Comparison of ENCODE assay signal across 18 cellular contexts in the genomic region with DNA sequence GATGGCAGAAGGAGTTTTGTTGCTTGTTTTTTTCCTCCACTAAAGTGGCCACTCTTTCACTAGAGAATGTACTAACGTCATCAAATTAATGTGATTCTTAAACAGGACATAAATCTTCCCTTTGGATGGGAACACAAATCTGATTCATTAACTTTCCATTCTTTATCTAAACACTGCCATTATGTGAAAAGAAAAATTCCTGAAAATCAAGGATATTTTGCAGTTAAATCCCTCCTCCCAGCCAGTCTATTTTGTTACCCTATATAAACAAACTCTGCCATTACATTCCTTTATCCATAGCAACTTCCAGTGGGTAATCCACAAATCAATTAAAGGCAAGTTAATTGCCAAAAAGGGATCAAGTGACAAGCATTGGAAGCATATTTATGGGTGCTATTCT.
A peak's percentile ranks its signal among the peaks of the same experiment; 100 is the strongest.
DNase-seq lines count a peak whose midpoint lies in the region; TF ChIP-seq lines count a peak whose summit lies in the region.
"Had no signal": no experiment of that assay in that cellular context is flagged by ENCODE, and none has a peak within 500 bp of the region (broad histone marks: within the 10 kb centered on the region; RNA-seq: fewer than 3 reads in every experiment).

No MANE protein-coding gene starts in this region.

- intact Hi-C loops in sigmoid colon (cut with DNase I): no loop called here

- 71 to 96% methylated on average over 1 of the region's 1 CpG for WGBS in sigmoid colon, 2 donors

- H3K36me3 ChIP-seq in muscle layer of colon (ENCODE audit: insufficient read depth, low read length) (no peaks in the 10 kb centered on the region), sigmoid colon (no peaks in the 10 kb centered on the region), HAP-1 (replicated peaks) (no peaks in the 10 kb centered on the region)
- H3K36me3 ChIP-seq: MG63, SJCRH30 had no signal

- TF ChIP-seq CTCF in sigmoid colon (IDR thresholded peaks at IDR 0.05): no peak

- H3K27me3 ChIP-seq in muscle layer of colon (ENCODE audit: control insufficient read depth in 1 of 2, insufficient read depth in 2 of 2, low read length in 2 of 2): no peaks in the 10 kb centered on the region
- no peaks in the 10 kb centered on the region for H3K27me3 ChIP-seq in sigmoid colon
- no peaks in the 10 kb centered on the region for H3K27me3 ChIP-seq in HAP-1 (ENCODE audit: low read depth)
- H3K27me3 ChIP-seq: MG63, SJCRH30 had no signal

- peak; percentile 45 for DNase-seq in HCEC 1CT
- no peak for DNase-seq in caudate nucleus (lab: John Stamatoyannopoulos, UW)
- no peak for DNase-seq in sigmoid colon
- DNase-seq in activated gamma-delta T cell treated with Interleukin-2 at 50 U/mL for 16 hours: no peak
- DNase-seq in HAP-1 (ENCODE audit: low spot score in 2 of 2): no peak
- DNase-seq in NCI-H526 treated with DMSO at 0.1 percent for 48 hours (lab: John Stamatoyannopoulos, UW): no peak
- no peak for DNase-seq in activated CD4-positive, CD25-positive, alpha-beta regulatory T cell treated with anti-CD3 and anti-CD28 coated beads, Interleukin-2, amount 50 U/mL, for 72 hours
- DNase-seq: AML-193, Caco-2, DMS53, MG63, NCI-H1105, NCI-H187, NCI-H748 treated with DMSO at 0.1 percent for 48 hours, OCI-M1, RPMI8226, SJCRH30 had no signal

- in situ Hi-C loops in HAP-1 (cut with MboI; ENCODE audit: low sequenced_read_pairs): no loop called here

- peaks cover 36% of the 10 kb centered on the region for H3K4me1 ChIP-seq in muscle layer of colon (ENCODE audit: insufficient read depth, low read length)
- peaks cover 0 to 69% (median 47%) of the 10 kb centered on the region in 4 donors for H3K4me1 ChIP-seq in sigmoid colon
- no peaks in the 10 kb centered on the region for H3K4me1 ChIP-seq in HAP-1

- TF ChIP-seq POLR2A in sigmoid colon (IDR thresholded peaks at IDR 0.05): no peak

- H3K4me3 ChIP-seq in muscle layer of colon (ENCODE audit: low read depth in 1 of 2, low read length in 2 of 2) (no peak overlapping the region), sigmoid colon (no peak overlapping the region), HAP-1 (no peak overlapping the region)
- H3K4me3 ChIP-seq: MG63, SJCRH30 had no signal

- H3K27ac ChIP-seq in caudate nucleus (ENCODE audit: low read depth, low read length) (peak overlapping the region; percentile 27), muscle layer of colon (ENCODE audit: low read depth, low read length) (peak overlapping the region; percentile 66), sigmoid colon (peak overlapping the region in 3 of 4 donors; percentile 64 to 86 (median 79))
- H3K27ac ChIP-seq: SJCRH30 had no signal

- H3K9me3 ChIP-seq in muscle layer of colon (ENCODE audit: low read length) (no peaks in the 10 kb centered on the region), sigmoid colon (no peaks in the 10 kb centered on the region), HAP-1 (no peaks in the 10 kb centered on the region)
- H3K9me3 ChIP-seq: Caco-2, MG63, SJCRH30 had no signal

- no peak overlapping the region for H3K9ac ChIP-seq in muscle layer of colon (ENCODE audit: low read length)

- TF ChIP-seq EP300 in sigmoid colon (IDR thresholded peaks at IDR 0.05): peak; percentile 63 to 91 (median 85)

Comparison
In these comparisons a context has a peak if more than half of its experiments do, and no peak if none do; other contexts are left out.
1. H3K27ac ChIP-seq: peak in every context shown above with its lines; median percentile 79 in sigmoid colon; 66 in muscle layer of colon; 27 in caudate nucleus.